ENCODE assay signal across 21 cellular contexts in the genomic region with DNA sequence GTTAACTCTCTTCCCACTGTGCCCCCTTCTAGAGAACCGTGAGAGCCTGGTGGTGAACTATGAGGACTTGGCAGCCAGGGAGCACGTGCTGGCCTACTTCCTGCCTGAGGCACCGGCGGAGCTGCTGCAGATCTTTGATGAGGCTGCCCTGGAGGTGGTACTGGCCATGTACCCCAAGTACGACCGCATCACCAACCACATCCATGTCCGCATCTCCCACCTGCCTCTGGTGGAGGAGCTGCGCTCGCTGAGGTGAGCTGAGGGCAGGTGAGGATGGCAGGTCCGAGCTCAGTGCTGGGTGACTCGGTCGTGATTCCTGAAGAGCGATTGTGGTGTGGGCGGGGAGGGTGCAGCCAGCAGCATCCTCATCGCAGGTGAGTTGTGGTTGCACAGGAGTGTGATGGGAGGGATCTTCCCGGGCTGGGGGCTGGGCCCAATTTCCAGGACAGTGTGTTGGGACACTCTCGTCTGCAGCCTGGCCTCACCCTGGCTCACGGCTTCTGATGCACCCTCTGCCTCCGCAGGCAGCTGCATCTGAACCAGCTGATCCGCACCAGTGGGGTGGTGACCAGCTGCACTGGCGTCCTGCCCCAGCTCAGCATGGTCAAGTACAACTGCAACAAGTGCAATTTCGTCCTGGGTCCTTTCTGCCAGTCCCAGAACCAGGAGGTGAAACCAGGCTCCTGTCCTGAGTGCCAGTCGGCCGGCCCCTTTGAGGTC.
"Had no signal": no experiment of that assay in that cellular context is flagged by ENCODE, and none has a peak within 500 bp of the region (broad histone marks: within the 10 kb centered on the region; RNA-seq: fewer than 3 reads in every experiment).

No MANE protein-coding gene starts in this region.

- H3K27me3 ChIP-seq: esophagus squamous epithelium, gastroesophageal sphincter, right atrium auricular region, transverse colon, uterus had no signal

- H3K36me3 ChIP-seq: prostate gland, transverse colon, uterus had no signal

- H3K4me1 ChIP-seq: esophagus squamous epithelium, gastroesophageal sphincter, transverse colon, uterus had no signal

- DNase-seq: activated CD4-positive, alpha-beta T cell treated with anti-CD3 and anti-CD28 coated beads, Interleukin-2, amount 10 ng/mL, durations not matched to agents 24 days and 14 days; activated CD8-positive, alpha-beta memory T cell treated with anti-CD3 and anti-CD28 coated beads, Interleukin-2, amount 50 U/mL, for 48 hours; activated naive CD4-positive, alpha-beta T cell; activated T-cell treated with anti-CD3 and anti-CD28 coated beads, Interleukin-2, amount 50 U/mL, for 4 hours; amygdala; cerebellar nuclear complex; endodermal cell; esophagus squamous epithelium; head of caudate nucleus; hypothalamus; left ventricle myocardium inferior; mammary epithelial cell; stimulated activated CD4-positive, alpha-beta T cell treated with anti-CD3 and anti-CD28 coated beads, Interleukin-2, amount 100 ng/mL, for 24 hours; stimulated activated naive B cell treated with anti-CD40 and anti-IgM and Interleukin-4, amounts not matched to agents 10 μg/mL and 1 μg/mL and 100 μg/mL, for 72 hours; transverse colon; uterus had no signal

- H3K4me3 ChIP-seq: coronary artery, esophagus squamous epithelium, gastroesophageal sphincter, left ventricle myocardium inferior, prostate gland, right atrium auricular region, skin epidermis, transverse colon, uterus had no signal

- ATAC-seq: activated T-cell treated with anti-CD3 and anti-CD28 coated beads, Interleukin-2, amount 50 U/mL, for 4 hours; gastroesophageal sphincter; stimulated activated naive B cell treated with anti-CD40 and anti-IgM and Interleukin-4, amounts not matched to agents 10 μg/mL and 1 μg/mL and 100 μg/mL, for 72 hours had no signal

- H3K27ac ChIP-seq: coronary artery, esophagus squamous epithelium, gastroesophageal sphincter, left ventricle myocardium inferior, right atrium auricular region, skin epidermis, transverse colon, uterus had no signal

- H3K9me3 ChIP-seq: esophagus squamous epithelium, gastroesophageal sphincter, left ventricle myocardium inferior, prostate gland, right atrium auricular region, transverse colon, uterus had no signal
